In genomic region chr10:132162021-132162531, GRCh38 we compare ENCODE assay signal across 8 cellular contexts. TPM values are rescaled to one million over a fixed set of nuclear protein-coding genes. Genes with fewer than 3 reads are reported as not detected.
DNase-seq lines count a peak whose midpoint lies in the region; ATAC-seq and TF ChIP-seq lines count a peak whose summit lies in the region.
"Had no signal": no experiment of that assay in that cellular context is flagged by ENCODE, and none has a peak within 500 bp of the region (broad histone marks: within the 10 kb centered on the region; RNA-seq: fewer than 3 reads in every experiment).

No MANE protein-coding gene starts in this region.

- H3K27me3 Mint-ChIP-seq in activated CD4-positive, alpha-beta memory T cell treated with anti-CD3 and anti-CD28 coated beads, Interleukin-2, amount 10 ng/mL, durations not matched to agents 7 days and 5 days, result no peaks in the 10 kb centered on the region

- H3K27ac Mint-ChIP-seq in activated CD4-positive, alpha-beta memory T cell treated with anti-CD3 and anti-CD28 coated beads, Interleukin-2, amount 10 ng/mL, durations not matched to agents 7 days and 5 days, result peak overlapping the region; percentile 98

- CTCF ChIA-PET in activated CD4-positive, alpha-beta memory T cell treated with anti-CD3 and anti-CD28 coated beads, Interleukin-2, amount 10 ng/mL, durations not matched to agents 7 days and 5 days (lab: Charles Lee), result no interaction called here

- DNase-seq in GM06990 (ENCODE audit: extremely low read depth, insufficient read length), result peak; percentile 30
- DNase-seq in activated CD4-positive, alpha-beta memory T cell treated with anti-CD3 and anti-CD28 coated beads, Interleukin-2, amount 10 ng/mL, durations not matched to agents 7 days and 5 days, result peak; percentile 67
- peak; percentile 87 for DNase-seq in myocyte (ENCODE audit: low read depth)
- DNase-seq in putamen (ENCODE audit: low spot score), result no peak
- DNase-seq in SK-N-DZ (ENCODE audit: low spot score), result no peak

- no peaks in the 10 kb centered on the region for H3K9me3 Mint-ChIP-seq in activated CD4-positive, alpha-beta memory T cell treated with anti-CD3 and anti-CD28 coated beads, Interleukin-2, amount 10 ng/mL, durations not matched to agents 7 days and 5 days

- H3K4me3 ChIP-seq in GM06990 (replicated peaks; ENCODE audit: low read depth, low read length), result no peak overlapping the region
- H3K4me3 ChIP-seq: transverse colon had no signal

- H3K36me3 ChIP-seq in GM06990 (ENCODE audit: control insufficient read depth, insufficient read depth, low read length), result no peaks in the 10 kb centered on the region
- H3K36me3 ChIP-seq: transverse colon had no signal

- H3K36me3 Mint-ChIP-seq in activated CD4-positive, alpha-beta memory T cell treated with anti-CD3 and anti-CD28 coated beads, Interleukin-2, amount 10 ng/mL, durations not matched to agents 7 days and 5 days (ENCODE audit: low read depth), result no peaks in the 10 kb centered on the region

- H3K27me3 ChIP-seq in GM06990 (replicated peaks; ENCODE audit: control insufficient read depth, insufficient read depth, low read length), result no peaks in the 10 kb centered on the region

- POLR2A ChIA-PET in activated CD4-positive, alpha-beta memory T cell treated with anti-CD3 and anti-CD28 coated beads, Interleukin-2, amount 10 ng/mL, durations not matched to agents 7 days and 5 days (lab: Charles Lee), result interaction anchor here (0.7 to 0.8 kb wide), 2 partner anchors 10 to 169 kb away, joined by 4 read pairs; no protein-coding TSS in a partner anchor

- peaks cover 52% of the 10 kb centered on the region for H3K4me1 Mint-ChIP-seq in activated CD4-positive, alpha-beta memory T cell treated with anti-CD3 and anti-CD28 coated beads, Interleukin-2, amount 10 ng/mL, durations not matched to agents 7 days and 5 days

- TF ChIP-seq CTCF in GM06990 (IDR thresholded peaks at IDR 0.05; ENCODE audit: insufficient read depth, low read length, poor library complexity, severe bottlenecking), result no peak

- H3K4me3 Mint-ChIP-seq in activated CD4-positive, alpha-beta memory T cell treated with anti-CD3 and anti-CD28 coated beads, Interleukin-2, amount 10 ng/mL, durations not matched to agents 7 days and 5 days, result peak overlapping the region; percentile 54

- ATAC-seq in GM21723 (IDR thresholded peaks at IDR 0.05; ENCODE audit: unreplicated experiment), result peak; percentile 58
- no peak for ATAC-seq in HG02588 (IDR thresholded peaks at IDR 0.05; ENCODE audit: unreplicated experiment)

RNA-seq across cellular contexts. Expression of gene DPYSL4, which starts 24.7 kb away (rescaled TPM):
- total RNA-seq in activated CD4-positive, alpha-beta memory T cell treated with anti-CD3 and anti-CD28 coated beads, Interleukin-2, amount 10 ng/mL, durations not matched to agents 7 days and 5 days, result 1 to 10 TPM; 5.4 to 6.7 TPM
- 21.0 and 22.3 TPM in 2 replicates for total RNA-seq in myocyte
- polyA plus RNA-seq in myocyte (2012), result 27.9 TPM
- polyA plus RNA-seq in SK-N-DZ (2014; cell fraction: cytosol; rRNA removed), result 107 and 116 TPM in 2 replicates
- 180 and 190 TPM in 2 replicates for polyA plus RNA-seq in SK-N-DZ (2014; cell fraction: nucleus; rRNA removed)

Comparison
In these comparisons a context has a peak if more than half of its experiments do, and no peak if none do; other contexts are left out.
1. DNase-seq: peak in GM06990 (single experiment), activated CD4-positive, alpha-beta memory T cell treated with anti-CD3 and anti-CD28 coated beads, Interleukin-2, amount 10 ng/mL, durations not matched to agents 7 days and 5 days (single experiment) and myocyte (single experiment); none in putamen (single experiment) and SK-N-DZ (single experiment).